14 cellular contexts compared by ENCODE assay signal in genomic region chr6:7171119-7171518, GRCh38.
DNase-seq lines count a peak whose midpoint lies in the region; ATAC-seq and TF ChIP-seq lines count a peak whose summit lies in the region.
"Had no signal": no experiment of that assay in that cellular context is flagged by ENCODE, and none has a peak within 500 bp of the region (broad histone marks: within the 10 kb centered on the region; RNA-seq: fewer than 3 reads in every experiment).

No MANE protein-coding gene starts in this region.

- intact Hi-C loops in left ventricle myocardium inferior (cut with micrococcal nuclease), result no loop called here
- intact Hi-C loops in cardiac septum (cut with DNase I), result no loop called here

- H3K9me3 Mint-ChIP-seq in memory B cell, result no peaks in the 10 kb centered on the region
- H3K9me3 Mint-ChIP-seq: activated naive CD8-positive, alpha-beta T cell treated with anti-CD3 and anti-CD28 coated beads, Interleukin-2, amount 10 ng/mL, durations not matched to agents 7 days and 5 days had no signal

- no peaks in the 10 kb centered on the region for H3K36me3 Mint-ChIP-seq in T-helper 17 cell (ENCODE audit: low read depth)
- peaks cover 4% of the 10 kb centered on the region for H3K36me3 Mint-ChIP-seq in memory B cell

- DNase-seq in left ventricle myocardium inferior (no peak), cardiac septum (ENCODE audit: low spot score) (no peak), T-helper 17 cell (no peak), memory B cell (ENCODE audit: low spot score in 2 of 2) (no peak), ureter (ENCODE audit: low spot score) (no peak)
- no peak for DNase-seq in stimulated activated CD4-positive, alpha-beta T cell treated with anti-CD3 and anti-CD28 coated beads, Interleukin-4, amount 100 ng/mL, for 4 hours
- DNase-seq: activated naive CD8-positive, alpha-beta T cell treated with anti-CD3 and anti-CD28 coated beads, Interleukin-2, amount 10 ng/mL, durations not matched to agents 7 days and 5 days; EL; NCI-H1048; NCI-H524 treated with DMSO at 0.1 percent for 48 hours had no signal

- peaks cover 96% of the 10 kb centered on the region for H3K4me1 ChIP-seq in left ventricle myocardium inferior

- peak overlapping the region; percentile 66 for H3K27ac ChIP-seq in left ventricle myocardium inferior (replicated peaks)

- TF ChIP-seq CTCF in left ventricle myocardium inferior (IDR thresholded peaks at IDR 0.05; ENCODE audit: borderline replicate concordance), result no peak

- H3K9me3 ChIP-seq in left ventricle myocardium inferior (replicated peaks), result no peaks in the 10 kb centered on the region
- no peaks in the 10 kb centered on the region for H3K9me3 ChIP-seq in T-helper 17 cell (ENCODE audit: control insufficient read depth, low read length, poor library complexity, severe bottlenecking)

- H3K4me3 Mint-ChIP-seq in T-helper 17 cell, result peak overlapping the region; percentile 33
- peak overlapping the region; percentile 24 for H3K4me3 Mint-ChIP-seq in memory B cell
- H3K4me3 Mint-ChIP-seq: activated naive CD8-positive, alpha-beta T cell treated with anti-CD3 and anti-CD28 coated beads, Interleukin-2, amount 10 ng/mL, durations not matched to agents 7 days and 5 days had no signal

- H3K36me3 ChIP-seq in left ventricle myocardium inferior, result no peaks in the 10 kb centered on the region

- no peak for ATAC-seq in T-helper 17 cell
- no peak for ATAC-seq in memory B cell (ENCODE audit: low read depth)
- no peak for ATAC-seq in GM21723 (IDR thresholded peaks at IDR 0.05; ENCODE audit: unreplicated experiment)
- no peak for ATAC-seq in GM21423 (IDR thresholded peaks at IDR 0.05; ENCODE audit: unreplicated experiment)

- no peak overlapping the region for H3K4me3 ChIP-seq in left ventricle myocardium inferior
- H3K4me3 ChIP-seq: coronary artery, smooth muscle cell had no signal

- H3K4me1 Mint-ChIP-seq in T-helper 17 cell (peaks cover 20% of the 10 kb centered on the region), memory B cell (peaks cover 34% of the 10 kb centered on the region)

- peak overlapping the region; percentile 56 for H3K27ac Mint-ChIP-seq in T-helper 17 cell
- no peak overlapping the region for H3K27ac Mint-ChIP-seq in memory B cell
- H3K27ac Mint-ChIP-seq: activated naive CD8-positive, alpha-beta T cell treated with anti-CD3 and anti-CD28 coated beads, Interleukin-2, amount 10 ng/mL, durations not matched to agents 7 days and 5 days had no signal

- no peaks in the 10 kb centered on the region for H3K27me3 ChIP-seq in left ventricle myocardium inferior (ENCODE audit: low read depth)

- no peaks in the 10 kb centered on the region for H3K27me3 Mint-ChIP-seq in T-helper 17 cell
- no peaks in the 10 kb centered on the region for H3K27me3 Mint-ChIP-seq in memory B cell
- H3K27me3 Mint-ChIP-seq: activated naive CD8-positive, alpha-beta T cell treated with anti-CD3 and anti-CD28 coated beads, Interleukin-2, amount 10 ng/mL, durations not matched to agents 7 days and 5 days had no signal
